Comparison of ENCODE assay signal across 21 cellular contexts in genomic region chr11:82869657-82870056, GRCh38. TPM values are rescaled to one million over a fixed set of nuclear protein-coding genes. Genes with fewer than 3 reads are reported as not detected.
A peak's percentile ranks its signal among the peaks of the same experiment; 100 is the strongest.
DNase-seq lines count a peak whose midpoint lies in the region; ATAC-seq and TF ChIP-seq lines count a peak whose summit lies in the region.
"Had no signal": no experiment of that assay in that cellular context is flagged by ENCODE, and none has a peak within 500 bp of the region (broad histone marks: within the 10 kb centered on the region; RNA-seq: fewer than 3 reads in every experiment).

No MANE protein-coding gene starts in this region.

- TF ChIP-seq RAD21 in liver (IDR thresholded peaks at IDR 0.05), result peak; percentile 16 to 24

- H3K27ac ChIP-seq in RWPE2 (ENCODE audit: poor library complexity, severe bottlenecking), result no peak overlapping the region
- peak overlapping the region; percentile 67 to 79 (median 74) for H3K27ac ChIP-seq in esophagus squamous epithelium
- H3K27ac ChIP-seq in liver (ENCODE audit: low read depth in 1 of 2, low read length in 2 of 2), result peak overlapping the region in 1 of 2 donors; percentile 28
- peak overlapping the region; percentile 60 for H3K27ac ChIP-seq in suprapubic skin
- H3K27ac ChIP-seq: ascending aorta, SJCRH30, thyroid gland had no signal

- H3K4me3 ChIP-seq in RWPE2 (ENCODE audit: severe bottlenecking), result no peak overlapping the region
- no peak overlapping the region for H3K4me3 ChIP-seq in esophagus squamous epithelium
- H3K4me3 ChIP-seq in liver (ENCODE audit: low read depth in 1 of 3, low read length in 3 of 3), result no peak overlapping the region
- no peak overlapping the region for H3K4me3 ChIP-seq in suprapubic skin
- H3K4me3 ChIP-seq: ascending aorta, SJCRH30, thyroid gland had no signal

- intact Hi-C loops in esophagus squamous epithelium (cut with DNase I), result no loop called here

- H3K36me3 ChIP-seq in RWPE2 (ENCODE audit: low read depth) (no peaks in the 10 kb centered on the region), esophagus squamous epithelium (no peaks in the 10 kb centered on the region), liver (ENCODE audit: control insufficient read depth in 4 of 4, insufficient read depth in 3 of 4, low read depth in 1 of 4, low read length in 3 of 4) (no peaks in the 10 kb centered on the region), suprapubic skin (no peaks in the 10 kb centered on the region)
- H3K36me3 ChIP-seq: ascending aorta, SJCRH30, thyroid gland had no signal

- ATAC-seq in RWPE2 (ENCODE audit: low read depth) (peak; percentile 33; the same call in 1 of the 3 replicates), HG02973 (IDR thresholded peaks at IDR 0.05; ENCODE audit: unreplicated experiment) (no peak), GM19463 (IDR thresholded peaks at IDR 0.05; ENCODE audit: unreplicated experiment) (no peak)
- ATAC-seq: effector memory CD8-positive, alpha-beta T cell; PC-3; WTC11 had no signal

- TF ChIP-seq POLR2A in esophagus squamous epithelium (IDR thresholded peaks at IDR 0.05) (no peak), suprapubic skin (IDR thresholded peaks at IDR 0.05) (no peak)

- no peak overlapping the region for H3K9ac ChIP-seq in liver (ENCODE audit: low read depth in 1 of 2, low read length in 2 of 2)

- H3K27me3 ChIP-seq in RWPE2 (ENCODE audit: insufficient read depth, poor library complexity, severe bottlenecking) (no peaks in the 10 kb centered on the region), esophagus squamous epithelium (no peaks in the 10 kb centered on the region), liver (ENCODE audit: control insufficient read depth in 4 of 4, insufficient read depth in 4 of 4, low read length in 3 of 4) (no peaks in the 10 kb centered on the region), suprapubic skin (no peaks in the 10 kb centered on the region)
- H3K27me3 ChIP-seq: ascending aorta, SJCRH30, thyroid gland had no signal

- H3K9me3 ChIP-seq in RWPE2 (ENCODE audit: severe bottlenecking) (no peaks in the 10 kb centered on the region), esophagus squamous epithelium (no peaks in the 10 kb centered on the region), liver (ENCODE audit: control insufficient read depth in 4 of 4, low read length in 3 of 4) (no peaks in the 10 kb centered on the region), suprapubic skin (no peaks in the 10 kb centered on the region)
- H3K9me3 ChIP-seq: ascending aorta, SJCRH30, thyroid gland had no signal

- TF ChIP-seq EP300 in suprapubic skin (IDR thresholded peaks at IDR 0.05), result no peak

- peaks cover 8% of the 10 kb centered on the region for H3K4me1 ChIP-seq in RWPE2 (ENCODE audit: insufficient read depth, poor library complexity, severe bottlenecking)
- H3K4me1 ChIP-seq in esophagus squamous epithelium, result peaks cover 9 to 73% (median 36%) of the 10 kb centered on the region in 3 donors
- H3K4me1 ChIP-seq in liver (ENCODE audit: control insufficient read depth in 4 of 4, insufficient read depth in 4 of 4, low read length in 3 of 4), result peaks cover 1 to 7% (median 3%) of the 10 kb centered on the region in 4 donors
- H3K4me1 ChIP-seq in suprapubic skin, result peaks cover 45% of the 10 kb centered on the region
- H3K4me1 ChIP-seq: ascending aorta had no signal

- TF ChIP-seq CTCF in RWPE2 (IDR thresholded peaks at IDR 0.05; ENCODE audit: poor library complexity, severe bottlenecking) (no peak), esophagus squamous epithelium (IDR thresholded peaks at IDR 0.05) (no peak), liver (IDR thresholded peaks at IDR 0.05; ENCODE audit: low read depth, low read length, missing input control) (no peak), suprapubic skin (IDR thresholded peaks at IDR 0.05) (no peak)

- DNase-seq in RWPE2 (ENCODE audit: low spot score), result no peak
- DNase-seq in esophagus squamous epithelium (lab: John Stamatoyannopoulos, UW), result no peak
- no peak for DNase-seq in suprapubic skin (ENCODE audit: low spot score in 2 of 2)
- no peak for DNase-seq in NCI-H1930 (lab: John Stamatoyannopoulos, UW)
- no peak for DNase-seq in NCI-H187 (lab: John Stamatoyannopoulos, UW)
- DNase-seq: activated CD4-positive, alpha-beta memory T cell treated with anti-CD3 and anti-CD28 coated beads for 36 hours; activated naive CD4-positive, alpha-beta T cell treated with anti-CD3 and anti-CD28 coated beads for 36 hours; activated T-cell treated with anti-CD3 and anti-CD28 coated beads for 4 hours; effector memory CD8-positive, alpha-beta T cell; NCI-H2171; NCI-H526; PC-3; retina; SJCRH30; stimulated activated naive CD4-positive, alpha-beta T cell; thyroid gland had no signal

TF ChIP-seq in liver, 16 proteins besides CTCF, POLR2A, EP300 and RAD21:
- TF ChIP-seq RXRA (IDR thresholded peaks at IDR 0.05), result peak; percentile 64 to 73
- TF ChIP-seq MAX (IDR thresholded peaks at IDR 0.05), result peak; percentile 49
- TF ChIP-seq HNF4A (conservative IDR thresholded peaks at IDR 0.05), result peak; percentile 60 to 68
- TF ChIP-seq YY1 (IDR thresholded peaks at IDR 0.05), result peak; percentile 77
- TF ChIP-seq GABPA (IDR thresholded peaks at IDR 0.05 in 1 of 2, conservative IDR thresholded peaks at IDR 0.05 in 1 of 2), result no peak
- no peak for TF ChIP-seq EGR1 (IDR thresholded peaks at IDR 0.05; ENCODE audit: low read depth in 2 of 2)
- peak; percentile 26 for TF ChIP-seq ZBTB33 (IDR thresholded peaks at IDR 0.05)
- peak; percentile 23 for TF ChIP-seq SP1 (IDR thresholded peaks at IDR 0.05)
- TF ChIP-seq FOXA2 (IDR thresholded peaks at IDR 0.05), result no peak

RNA-seq across cellular contexts. Expression of gene PRCP, which starts 30.6 kb away (rescaled TPM):
- total RNA-seq in esophagus squamous epithelium, result 10 to 100 TPM; 39.6 to 82.4 (median 50.3) TPM
- total RNA-seq in liver, result 10 to 100 TPM; 27.3 to 38.7 TPM
- polyA plus RNA-seq in liver, result 10 to 100 TPM; 43.8 to 55.2 TPM
- 10 to 100 TPM; 36.0 to 50.9 (median 50.4) TPM for total RNA-seq in suprapubic skin

RNA-seq across cellular contexts. Expression of gene DDIAS, which starts 31.9 kb away (rescaled TPM):
- total RNA-seq in esophagus squamous epithelium (10 to 100 TPM in 1 of 4 donors, 1 to 10 TPM in 3; 2.8 to 10.9 (median 5.1) TPM), liver (1 to 10 TPM in 1 of 2 donors, under 1 TPM in 1; 0.25 to 8.4 TPM), suprapubic skin (1 to 10 TPM; 1.5 to 5.7 (median 4.1) TPM)
- polyA plus RNA-seq in liver, result under 1 TPM; 0.32 to 0.62 TPM
